In the genomic region with DNA sequence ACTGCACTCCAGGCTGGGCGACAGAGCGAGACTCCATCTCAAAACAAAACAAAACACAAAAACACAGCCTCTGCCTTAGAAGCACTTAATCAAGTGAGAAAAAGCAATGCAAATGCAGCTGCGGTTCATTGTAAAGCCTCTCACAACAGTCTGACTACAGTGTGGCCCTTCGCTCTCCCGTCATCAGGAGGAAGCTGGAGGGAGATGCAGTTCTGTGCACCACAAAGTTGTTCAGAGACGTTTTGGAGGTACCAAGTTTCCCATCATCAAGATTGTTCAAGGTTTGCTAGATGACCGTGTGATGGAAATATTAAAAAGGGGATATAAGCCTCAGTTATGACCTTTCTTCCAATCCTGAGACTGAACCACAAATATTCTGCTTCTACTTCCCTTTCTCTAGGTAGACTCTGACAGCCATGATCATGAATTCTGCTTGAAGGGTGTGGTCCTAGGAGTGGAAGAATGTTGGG, we compare ENCODE assay signal across 12 cellular contexts. TPM values are rescaled to one million over a fixed set of nuclear protein-coding genes. Genes with fewer than 3 reads are reported as not detected.
A peak's percentile ranks its signal among the peaks of the same experiment; 100 is the strongest.
DNase-seq lines count a peak whose midpoint lies in the region; ATAC-seq and TF ChIP-seq lines count a peak whose summit lies in the region.
"Had no signal": no experiment of that assay in that cellular context is flagged by ENCODE, and none has a peak within 500 bp of the region (broad histone marks: within the 10 kb centered on the region; RNA-seq: fewer than 3 reads in every experiment).

No MANE protein-coding gene starts in this region.

- H3K27ac ChIP-seq in SU-DHL-6 (ENCODE audit: low read depth, low read length) = peak overlapping the region; percentile 83
- H3K27ac ChIP-seq: thoracic aorta had no signal

- DNase-seq in AML-193 (lab: John Stamatoyannopoulos, UW) (no peak), GF-D8 (lab: John Stamatoyannopoulos, UW) (no peak), HEK293T (ENCODE audit: extremely low spot score) (no peak)
- DNase-seq in activated T-helper 2 cell treated with anti-CD3 and anti-CD28 coated beads, Interferon-gamma antibody, Interleukin-2, Interleukin-4, amounts not matched to agents 10 μg/mL and 5 μg/mL and 100 μg/mL, durations not matched to agents 14 hours and 24 hours and 36 hours (ENCODE audit: low spot score) = no peak
- DNase-seq: NCI-H2081, nucleus accumbens had no signal

- H2AFZ ChIP-seq in SU-DHL-6 (ENCODE audit: low read depth, low read length, severe bottlenecking) = no peak overlapping the region

- H3K9me3 Mint-ChIP-seq in activated T-helper 2 cell treated with anti-CD3 and anti-CD28 coated beads, Interferon-gamma antibody, Interleukin-2, Interleukin-4, amounts not matched to agents 10 μg/mL and 5 μg/mL and 100 μg/mL, durations not matched to agents 14 hours and 24 hours and 36 hours = no peaks in the 10 kb centered on the region

- H3K27ac Mint-ChIP-seq in activated T-helper 2 cell treated with anti-CD3 and anti-CD28 coated beads, Interferon-gamma antibody, Interleukin-2, Interleukin-4, amounts not matched to agents 10 μg/mL and 5 μg/mL and 100 μg/mL, durations not matched to agents 14 hours and 24 hours and 36 hours = no peak overlapping the region

- H3K36me3 ChIP-seq in SU-DHL-6 (ENCODE audit: low read length) = no peaks in the 10 kb centered on the region
- H3K36me3 ChIP-seq: thoracic aorta had no signal

- H3K36me3 Mint-ChIP-seq in activated T-helper 2 cell treated with anti-CD3 and anti-CD28 coated beads, Interferon-gamma antibody, Interleukin-2, Interleukin-4, amounts not matched to agents 10 μg/mL and 5 μg/mL and 100 μg/mL, durations not matched to agents 14 hours and 24 hours and 36 hours (ENCODE audit: low read depth) = no peaks in the 10 kb centered on the region

- H3K4me3 Mint-ChIP-seq in activated T-helper 2 cell treated with anti-CD3 and anti-CD28 coated beads, Interferon-gamma antibody, Interleukin-2, Interleukin-4, amounts not matched to agents 10 μg/mL and 5 μg/mL and 100 μg/mL, durations not matched to agents 14 hours and 24 hours and 36 hours (ENCODE audit: low read depth) = no peak overlapping the region

- no peak for TF ChIP-seq CTCF in SU-DHL-6 (IDR thresholded peaks at IDR 0.05; ENCODE audit: insufficient read depth, low read length, poor library complexity, severe bottlenecking)

- no peaks in the 10 kb centered on the region for H3K27me3 ChIP-seq in SU-DHL-6 (ENCODE audit: low read length)

- intact Hi-C loops in activated T-helper 2 cell treated with anti-CD3 and anti-CD28 coated beads, Interferon-gamma antibody, Interleukin-2, Interleukin-4, amounts not matched to agents 10 μg/mL and 5 μg/mL and 100 μg/mL, durations not matched to agents 14 hours and 24 hours and 36 hours (cut with micrococcal nuclease) = loop anchor here (10.0 kb wide), 1 partner anchor 212 kb away; no protein-coding TSS in a partner anchor

- no peaks in the 10 kb centered on the region for H3K9me3 ChIP-seq in SU-DHL-6 (ENCODE audit: insufficient read depth, low read length)
- H3K9me3 ChIP-seq: thoracic aorta had no signal

- no peaks in the 10 kb centered on the region for H3K9me2 ChIP-seq in SU-DHL-6 (replicated peaks; ENCODE audit: insufficient read depth, low read length)

- H3F3A ChIP-seq in SU-DHL-6 (ENCODE audit: insufficient read depth) = peaks cover 32% of the 10 kb centered on the region

- no peaks in the 10 kb centered on the region for H4K20me1 ChIP-seq in SU-DHL-6 (ENCODE audit: low read depth, low read length)

- no peaks in the 10 kb centered on the region for H3K79me2 ChIP-seq in SU-DHL-6 (ENCODE audit: insufficient read depth, low read length)

- ATAC-seq in GM18520 (IDR thresholded peaks at IDR 0.05; ENCODE audit: unreplicated experiment) (peak; percentile 56), GM21367 (IDR thresholded peaks at IDR 0.05; ENCODE audit: unreplicated experiment) (peak; percentile 48), HG02938 (IDR thresholded peaks at IDR 0.05; ENCODE audit: unreplicated experiment) (peak; percentile 38)
- ATAC-seq: esophagus mucosa had no signal

- peaks cover 45% of the 10 kb centered on the region for H3K4me1 Mint-ChIP-seq in activated T-helper 2 cell treated with anti-CD3 and anti-CD28 coated beads, Interferon-gamma antibody, Interleukin-2, Interleukin-4, amounts not matched to agents 10 μg/mL and 5 μg/mL and 100 μg/mL, durations not matched to agents 14 hours and 24 hours and 36 hours (ENCODE audit: low read depth)

- H3K27me3 Mint-ChIP-seq in activated T-helper 2 cell treated with anti-CD3 and anti-CD28 coated beads, Interferon-gamma antibody, Interleukin-2, Interleukin-4, amounts not matched to agents 10 μg/mL and 5 μg/mL and 100 μg/mL, durations not matched to agents 14 hours and 24 hours and 36 hours (ENCODE audit: low read depth) = no peaks in the 10 kb centered on the region

- H3K4me3 ChIP-seq in SU-DHL-6 (ENCODE audit: insufficient read depth, low read length, poor library complexity, severe bottlenecking) = peak overlapping the region; percentile 35
- H3K4me3 ChIP-seq: thoracic aorta had no signal

- peak overlapping the region; percentile 52 for H3K4me2 ChIP-seq in SU-DHL-6 (ENCODE audit: low read depth, low read length, poor library complexity, severe bottlenecking)

- CTCF ChIA-PET in HEK293T (lab: Yijun Ruan, JAX) = no interaction called here

- H3K9ac ChIP-seq in SU-DHL-6 (ENCODE audit: low read length) = peak overlapping the region; percentile 44

- POLR2A ChIA-PET in HEK293T (lab: Yijun Ruan, JAX) = no interaction called here

TF ChIP-seq in HEK293T, 16 proteins besides CTCF, POLR2A, EP300 and RAD21:
- TF ChIP-seq FOXA1 (IDR thresholded peaks at IDR 0.05) (no peak), FOXM1 (IDR thresholded peaks at IDR 0.05; ENCODE audit: borderline replicate concordance) (no peak), TARDBP (IDR thresholded peaks at IDR 0.05) (no peak), SP1 (IDR thresholded peaks at IDR 0.05) (no peak), FOXK2 (IDR thresholded peaks at IDR 0.05) (no peak), ARNT (IDR thresholded peaks at IDR 0.05) (no peak), HDGF (IDR thresholded peaks at IDR 0.05; ENCODE audit: borderline replicate concordance) (no peak), SUZ12 (IDR thresholded peaks at IDR 0.05) (no peak), CTBP1 (IDR thresholded peaks at IDR 0.05; ENCODE audit: borderline replicate concordance) (no peak)
- TF ChIP-seq, protein P1, sequence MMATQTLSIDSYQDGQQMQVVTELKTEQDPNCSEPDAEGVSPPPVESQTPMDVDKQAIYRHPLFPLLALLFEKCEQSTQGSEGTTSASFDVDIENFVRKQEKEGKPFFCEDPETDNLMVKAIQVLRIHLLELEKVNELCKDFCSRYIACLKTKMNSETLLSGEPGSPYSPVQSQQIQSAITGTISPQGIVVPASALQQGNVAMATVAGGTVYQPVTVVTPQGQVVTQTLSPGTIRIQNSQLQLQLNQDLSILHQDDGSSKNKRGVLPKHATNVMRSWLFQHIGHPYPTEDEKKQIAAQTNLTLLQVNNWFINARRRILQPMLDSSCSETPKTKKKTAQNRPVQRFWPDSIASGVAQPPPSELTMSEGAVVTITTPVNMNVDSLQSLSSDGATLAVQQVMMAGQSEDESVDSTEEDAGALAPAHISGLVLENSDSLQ (IDR thresholded peaks at IDR 0.05) = no peak

RNA-seq across cellular contexts. Expression of a gene that starts 40.9 kb away (rescaled TPM):
- 208 and 223 TPM in 2 replicates for total RNA-seq in activated T-helper 2 cell treated with anti-CD3 and anti-CD28 coated beads, Interferon-gamma antibody, Interleukin-2, Interleukin-4, amounts not matched to agents 10 μg/mL and 5 μg/mL and 100 μg/mL, durations not matched to agents 14 hours and 24 hours and 36 hours

RNA-seq across cellular contexts. Expression of a gene that starts 41.2 kb away (rescaled TPM):
- total RNA-seq in activated T-helper 2 cell treated with anti-CD3 and anti-CD28 coated beads, Interferon-gamma antibody, Interleukin-2, Interleukin-4, amounts not matched to agents 10 μg/mL and 5 μg/mL and 100 μg/mL, durations not matched to agents 14 hours and 24 hours and 36 hours = 39.5 and 41.7 TPM in 2 replicates
